In the genomic region with DNA sequence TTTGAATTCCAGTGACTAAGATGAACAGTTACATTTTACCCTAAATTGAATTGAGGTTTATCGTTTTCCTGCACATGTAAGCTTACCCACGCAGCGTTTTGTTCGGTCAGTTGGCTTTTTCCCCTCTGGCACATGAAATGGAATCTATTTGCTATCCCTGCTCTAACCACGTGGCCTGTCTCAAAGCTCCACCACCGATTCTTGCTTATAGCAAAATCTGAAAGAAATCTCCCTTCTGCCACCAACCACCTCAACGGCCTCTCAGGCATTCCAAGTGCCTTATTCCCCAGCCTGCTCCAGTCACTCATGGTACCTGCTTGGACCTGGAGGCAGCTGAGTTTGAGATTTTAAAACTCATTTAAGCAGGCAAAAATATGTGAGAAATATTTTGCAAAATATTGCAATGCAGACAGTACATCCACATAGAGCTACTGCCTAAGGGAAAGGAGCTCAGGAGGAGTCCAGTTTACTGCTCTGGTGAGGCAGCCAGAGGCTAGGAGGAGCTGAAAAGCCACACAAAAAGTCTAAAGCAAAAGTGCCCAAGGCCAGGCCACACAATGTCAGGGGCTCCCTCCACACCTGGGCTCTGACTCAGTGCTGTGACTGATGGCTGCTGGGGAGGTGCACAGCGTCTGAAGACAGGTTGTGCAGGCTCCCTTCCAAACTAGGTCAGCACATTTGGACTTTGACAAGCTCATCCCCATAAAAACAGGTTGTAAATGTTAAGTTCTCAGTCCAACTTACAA, we compare ENCODE assay signal across 1 cellular context.
TF ChIP-seq lines count a peak whose summit lies in the region.

No MANE protein-coding gene starts in this region.

TF ChIP-seq in HepG2, 621 proteins besides CTCF, POLR2A, EP300 and RAD21 (continued from another document and continues in another):
- TF ChIP-seq MAZ (IDR thresholded peaks at IDR 0.05; ENCODE audit: borderline replicate concordance, low read depth, low read length), result no peak
- TF ChIP-seq MAZ (CRISPR knock-in tag; IDR thresholded peaks at IDR 0.05; ENCODE audit: low read depth), result 0 out of 2 replicates have a peak, but pooled peaks have one; percentile 23
- no peak for TF ChIP-seq FLYWCH1 (CRISPR knock-in tag; IDR thresholded peaks at IDR 0.05)
- no peak for TF ChIP-seq ADNP (CRISPR knock-in tag; IDR thresholded peaks at IDR 0.05)
- TF ChIP-seq ZNF430 (CRISPR knock-in tag; IDR thresholded peaks at IDR 0.05), result no peak
- no peak for TF ChIP-seq ZNF563 (CRISPR knock-in tag; IDR thresholded peaks at IDR 0.05)
- no peak for TF ChIP-seq SIN3A (IDR thresholded peaks at IDR 0.05; ENCODE audit: borderline replicate concordance, low read depth, low read length)
- TF ChIP-seq ZMYM4 (CRISPR knock-in tag; IDR thresholded peaks at IDR 0.05), result no peak; the same call in none of the 2 replicates
- no peak for TF ChIP-seq ZNF841 (CRISPR knock-in tag; IDR thresholded peaks at IDR 0.05; ENCODE audit: borderline replicate concordance)
- TF ChIP-seq, protein P1, sequence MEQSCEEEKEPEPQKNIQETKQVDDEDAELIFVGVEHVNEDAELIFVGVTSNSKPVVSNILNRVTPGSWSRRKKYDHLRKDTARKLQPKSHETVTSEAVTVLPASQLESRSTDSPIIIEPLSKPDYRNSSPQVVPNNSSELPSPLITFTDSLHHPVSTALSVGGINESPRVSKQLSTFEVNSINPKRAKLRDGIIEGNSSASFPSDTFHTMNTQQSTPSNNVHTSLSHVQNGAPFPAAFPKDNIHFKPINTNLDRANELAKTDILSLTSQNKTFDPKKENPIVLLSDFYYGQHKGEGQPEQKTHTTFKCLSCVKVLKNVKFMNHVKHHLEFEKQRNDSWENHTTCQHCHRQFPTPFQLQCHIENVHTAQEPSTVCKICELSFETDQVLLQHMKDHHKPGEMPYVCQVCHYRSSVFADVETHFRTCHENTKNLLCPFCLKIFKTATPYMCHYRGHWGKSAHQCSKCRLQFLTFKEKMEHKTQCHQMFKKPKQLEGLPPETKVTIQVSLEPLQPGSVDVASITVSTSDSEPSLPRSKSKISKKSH (CRISPR knock-in tag; IDR thresholded peaks at IDR 0.05; ENCODE audit: borderline replicate concordance), result no peak
- TF ChIP-seq TOPORS (CRISPR knock-in tag; IDR thresholded peaks at IDR 0.05), result no peak
- no peak for TF ChIP-seq NR2C2 (CRISPR knock-in tag; IDR thresholded peaks at IDR 0.05; ENCODE audit: borderline replicate concordance)
- peak; percentile 61; the same call in 1 of the 2 replicates for TF ChIP-seq FOXO1 (CRISPR knock-in tag; IDR thresholded peaks at IDR 0.05)
- no peak for TF ChIP-seq SRSF1 (optimal IDR thresholded peaks at IDR 0.05; ENCODE audit: low read depth, low read length)
- TF ChIP-seq TBX3 (IDR thresholded peaks at IDR 0.05; ENCODE audit: borderline replicate concordance), result no peak
- TF ChIP-seq RARG (CRISPR knock-in tag; IDR thresholded peaks at IDR 0.05; ENCODE audit: low read depth), result no peak
- peak; percentile 57; the same call in 1 of the 2 replicates for TF ChIP-seq RXRA (CRISPR knock-in tag; IDR thresholded peaks at IDR 0.05)
- TF ChIP-seq, protein P2, sequence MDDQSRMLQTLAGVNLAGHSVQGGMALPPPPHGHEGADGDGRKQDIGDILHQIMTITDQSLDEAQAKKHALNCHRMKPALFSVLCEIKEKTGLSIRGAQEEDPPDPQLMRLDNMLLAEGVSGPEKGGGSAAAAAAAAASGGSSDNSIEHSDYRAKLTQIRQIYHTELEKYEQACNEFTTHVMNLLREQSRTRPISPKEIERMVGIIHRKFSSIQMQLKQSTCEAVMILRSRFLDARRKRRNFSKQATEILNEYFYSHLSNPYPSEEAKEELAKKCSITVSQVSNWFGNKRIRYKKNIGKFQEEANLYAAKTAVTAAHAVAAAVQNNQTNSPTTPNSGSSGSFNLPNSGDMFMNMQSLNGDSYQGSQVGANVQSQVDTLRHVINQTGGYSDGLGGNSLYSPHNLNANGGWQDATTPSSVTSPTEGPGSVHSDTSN (CRISPR knock-in tag; IDR thresholded peaks at IDR 0.05; ENCODE audit: borderline replicate concordance), result no peak
- TF ChIP-seq MTA1 (CRISPR knock-in tag; IDR thresholded peaks at IDR 0.05; ENCODE audit: borderline replicate concordance), result no peak; the same call in 1 of the 2 replicates
- no peak for TF ChIP-seq NFKB2 (CRISPR knock-in tag; IDR thresholded peaks at IDR 0.05; ENCODE audit: borderline replicate concordance)
- TF ChIP-seq NRL (CRISPR knock-in tag; IDR thresholded peaks at IDR 0.05; ENCODE audit: borderline replicate concordance), result no peak
- TF ChIP-seq ATM (IDR thresholded peaks at IDR 0.05; ENCODE audit: borderline replicate concordance), result no peak
- TF ChIP-seq, protein P3, sequence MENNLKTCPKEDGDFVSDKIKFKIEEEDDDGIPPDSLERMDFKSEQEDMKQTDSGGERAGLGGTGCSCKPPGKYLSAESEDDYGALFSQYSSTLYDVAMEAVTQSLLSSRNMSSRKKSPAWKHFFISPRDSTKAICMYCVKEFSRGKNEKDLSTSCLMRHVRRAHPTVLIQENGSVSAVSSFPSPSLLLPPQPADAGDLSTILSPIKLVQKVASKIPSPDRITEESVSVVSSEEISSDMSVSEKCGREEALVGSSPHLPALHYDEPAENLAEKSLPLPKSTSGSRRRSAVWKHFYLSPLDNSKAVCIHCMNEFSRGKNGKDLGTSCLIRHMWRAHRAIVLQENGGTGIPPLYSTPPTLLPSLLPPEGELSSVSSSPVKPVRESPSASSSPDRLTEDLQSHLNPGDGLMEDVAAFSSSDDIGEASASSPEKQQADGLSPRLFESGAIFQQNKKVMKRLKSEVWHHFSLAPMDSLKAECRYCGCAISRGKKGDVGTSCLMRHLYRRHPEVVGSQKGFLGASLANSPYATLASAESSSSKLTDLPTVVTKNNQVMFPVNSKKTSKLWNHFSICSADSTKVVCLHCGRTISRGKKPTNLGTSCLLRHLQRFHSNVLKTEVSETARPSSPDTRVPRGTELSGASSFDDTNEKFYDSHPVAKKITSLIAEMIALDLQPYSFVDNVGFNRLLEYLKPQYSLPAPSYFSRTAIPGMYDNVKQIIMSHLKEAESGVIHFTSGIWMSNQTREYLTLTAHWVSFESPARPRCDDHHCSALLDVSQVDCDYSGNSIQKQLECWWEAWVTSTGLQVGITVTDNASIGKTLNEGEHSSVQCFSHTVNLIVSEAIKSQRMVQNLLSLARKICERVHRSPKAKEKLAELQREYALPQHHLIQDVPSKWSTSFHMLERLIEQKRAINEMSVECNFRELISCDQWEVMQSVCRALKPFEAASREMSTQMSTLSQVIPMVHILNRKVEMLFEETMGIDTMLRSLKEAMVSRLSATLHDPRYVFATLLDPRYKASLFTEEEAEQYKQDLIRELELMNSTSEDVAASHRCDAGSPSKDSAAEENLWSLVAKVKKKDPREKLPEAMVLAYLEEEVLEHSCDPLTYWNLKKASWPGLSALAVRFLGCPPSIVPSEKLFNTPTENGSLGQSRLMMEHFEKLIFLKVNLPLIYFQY (CRISPR knock-in tag; IDR thresholded peaks at IDR 0.05; ENCODE audit: borderline replicate concordance), result no peak
- TF ChIP-seq ZNF75D (CRISPR knock-in tag; IDR thresholded peaks at IDR 0.05; ENCODE audit: borderline replicate concordance), result no peak
- TF ChIP-seq STAG1 (CRISPR knock-in tag; IDR thresholded peaks at IDR 0.05), result no peak
- TF ChIP-seq ZNF3 (CRISPR knock-in tag; IDR thresholded peaks at IDR 0.05), result no peak
- no peak for TF ChIP-seq FOXK2 (IDR thresholded peaks at IDR 0.05)
- no peak for TF ChIP-seq ZNF562 (CRISPR knock-in tag; IDR thresholded peaks at IDR 0.05; ENCODE audit: borderline replicate concordance)
- no peak for TF ChIP-seq CCDC6 (CRISPR knock-in tag; IDR thresholded peaks at IDR 0.05)
- TF ChIP-seq HNRNPUL1 (IDR thresholded peaks at IDR 0.05; ENCODE audit: low read depth, low read length), result no peak
- TF ChIP-seq, protein P4, sequence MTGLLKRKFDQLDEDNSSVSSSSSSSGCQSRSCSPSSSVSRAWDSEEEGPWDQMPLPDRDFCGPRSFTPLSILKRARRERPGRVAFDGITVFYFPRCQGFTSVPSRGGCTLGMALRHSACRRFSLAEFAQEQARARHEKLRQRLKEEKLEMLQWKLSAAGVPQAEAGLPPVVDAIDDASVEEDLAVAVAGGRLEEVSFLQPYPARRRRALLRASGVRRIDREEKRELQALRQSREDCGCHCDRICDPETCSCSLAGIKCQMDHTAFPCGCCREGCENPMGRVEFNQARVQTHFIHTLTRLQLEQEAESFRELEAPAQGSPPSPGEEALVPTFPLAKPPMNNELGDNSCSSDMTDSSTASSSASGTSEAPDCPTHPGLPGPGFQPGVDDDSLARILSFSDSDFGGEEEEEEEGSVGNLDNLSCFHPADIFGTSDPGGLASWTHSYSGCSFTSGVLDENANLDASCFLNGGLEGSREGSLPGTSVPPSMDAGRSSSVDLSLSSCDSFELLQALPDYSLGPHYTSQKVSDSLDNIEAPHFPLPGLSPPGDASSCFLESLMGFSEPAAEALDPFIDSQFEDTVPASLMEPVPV (CRISPR knock-in tag; IDR thresholded peaks at IDR 0.05), result no peak
- TF ChIP-seq POLR2AphosphoS2 (IDR thresholded peaks at IDR 0.05; ENCODE audit: low read depth, low read length), result no peak
- no peak for TF ChIP-seq KLF6 (CRISPR knock-in tag; IDR thresholded peaks at IDR 0.05)
- no peak for TF ChIP-seq ZNF577 (CRISPR knock-in tag; IDR thresholded peaks at IDR 0.05; ENCODE audit: borderline replicate concordance, low read depth)
- TF ChIP-seq ZNF557 (CRISPR knock-in tag; IDR thresholded peaks at IDR 0.05), result no peak
- peak; percentile 54; the same call in 1 of the 2 replicates for TF ChIP-seq ZSCAN9 (CRISPR knock-in tag; IDR thresholded peaks at IDR 0.05; ENCODE audit: borderline replicate concordance)
- no peak for TF ChIP-seq ZNF781 (CRISPR knock-in tag; IDR thresholded peaks at IDR 0.05; ENCODE audit: borderline replicate concordance, not compliant biosample characterization)
- no peak for TF ChIP-seq SIX1 (CRISPR knock-in tag; IDR thresholded peaks at IDR 0.05; ENCODE audit: borderline replicate concordance)
- TF ChIP-seq, protein P5, sequence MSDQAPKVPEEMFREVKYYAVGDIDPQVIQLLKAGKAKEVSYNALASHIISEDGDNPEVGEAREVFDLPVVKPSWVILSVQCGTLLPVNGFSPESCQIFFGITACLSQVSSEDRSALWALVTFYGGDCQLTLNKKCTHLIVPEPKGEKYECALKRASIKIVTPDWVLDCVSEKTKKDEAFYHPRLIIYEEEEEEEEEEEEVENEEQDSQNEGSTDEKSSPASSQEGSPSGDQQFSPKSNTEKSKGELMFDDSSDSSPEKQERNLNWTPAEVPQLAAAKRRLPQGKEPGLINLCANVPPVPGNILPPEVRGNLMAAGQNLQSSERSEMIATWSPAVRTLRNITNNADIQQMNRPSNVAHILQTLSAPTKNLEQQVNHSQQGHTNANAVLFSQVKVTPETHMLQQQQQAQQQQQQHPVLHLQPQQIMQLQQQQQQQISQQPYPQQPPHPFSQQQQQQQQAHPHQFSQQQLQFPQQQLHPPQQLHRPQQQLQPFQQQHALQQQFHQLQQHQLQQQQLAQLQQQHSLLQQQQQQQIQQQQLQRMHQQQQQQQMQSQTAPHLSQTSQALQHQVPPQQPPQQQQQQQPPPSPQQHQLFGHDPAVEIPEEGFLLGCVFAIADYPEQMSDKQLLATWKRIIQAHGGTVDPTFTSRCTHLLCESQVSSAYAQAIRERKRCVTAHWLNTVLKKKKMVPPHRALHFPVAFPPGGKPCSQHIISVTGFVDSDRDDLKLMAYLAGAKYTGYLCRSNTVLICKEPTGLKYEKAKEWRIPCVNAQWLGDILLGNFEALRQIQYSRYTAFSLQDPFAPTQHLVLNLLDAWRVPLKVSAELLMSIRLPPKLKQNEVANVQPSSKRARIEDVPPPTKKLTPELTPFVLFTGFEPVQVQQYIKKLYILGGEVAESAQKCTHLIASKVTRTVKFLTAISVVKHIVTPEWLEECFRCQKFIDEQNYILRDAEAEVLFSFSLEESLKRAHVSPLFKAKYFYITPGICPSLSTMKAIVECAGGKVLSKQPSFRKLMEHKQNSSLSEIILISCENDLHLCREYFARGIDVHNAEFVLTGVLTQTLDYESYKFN (CRISPR knock-in tag; conservative IDR thresholded peaks at IDR 0.05), result peak; percentile 78
- no peak for TF ChIP-seq ZNF496 (CRISPR knock-in tag; IDR thresholded peaks at IDR 0.05; ENCODE audit: insufficient replicate concordance)
- TF ChIP-seq SMAD3 (CRISPR knock-in tag; IDR thresholded peaks at IDR 0.05), result no peak
- no peak for TF ChIP-seq KLF13 (CRISPR knock-in tag; IDR thresholded peaks at IDR 0.05)
- TF ChIP-seq ZNF83 (CRISPR knock-in tag; IDR thresholded peaks at IDR 0.05; ENCODE audit: borderline replicate concordance), result no peak
- no peak for TF ChIP-seq GFI1 (CRISPR knock-in tag; IDR thresholded peaks at IDR 0.05; ENCODE audit: borderline replicate concordance)
- TF ChIP-seq, protein P6, sequence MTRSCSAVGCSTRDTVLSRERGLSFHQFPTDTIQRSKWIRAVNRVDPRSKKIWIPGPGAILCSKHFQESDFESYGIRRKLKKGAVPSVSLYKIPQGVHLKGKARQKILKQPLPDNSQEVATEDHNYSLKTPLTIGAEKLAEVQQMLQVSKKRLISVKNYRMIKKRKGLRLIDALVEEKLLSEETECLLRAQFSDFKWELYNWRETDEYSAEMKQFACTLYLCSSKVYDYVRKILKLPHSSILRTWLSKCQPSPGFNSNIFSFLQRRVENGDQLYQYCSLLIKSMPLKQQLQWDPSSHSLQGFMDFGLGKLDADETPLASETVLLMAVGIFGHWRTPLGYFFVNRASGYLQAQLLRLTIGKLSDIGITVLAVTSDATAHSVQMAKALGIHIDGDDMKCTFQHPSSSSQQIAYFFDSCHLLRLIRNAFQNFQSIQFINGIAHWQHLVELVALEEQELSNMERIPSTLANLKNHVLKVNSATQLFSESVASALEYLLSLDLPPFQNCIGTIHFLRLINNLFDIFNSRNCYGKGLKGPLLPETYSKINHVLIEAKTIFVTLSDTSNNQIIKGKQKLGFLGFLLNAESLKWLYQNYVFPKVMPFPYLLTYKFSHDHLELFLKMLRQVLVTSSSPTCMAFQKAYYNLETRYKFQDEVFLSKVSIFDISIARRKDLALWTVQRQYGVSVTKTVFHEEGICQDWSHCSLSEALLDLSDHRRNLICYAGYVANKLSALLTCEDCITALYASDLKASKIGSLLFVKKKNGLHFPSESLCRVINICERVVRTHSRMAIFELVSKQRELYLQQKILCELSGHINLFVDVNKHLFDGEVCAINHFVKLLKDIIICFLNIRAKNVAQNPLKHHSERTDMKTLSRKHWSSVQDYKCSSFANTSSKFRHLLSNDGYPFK (CRISPR knock-in tag; IDR thresholded peaks at IDR 0.05; ENCODE audit: borderline replicate concordance), result no peak; the same call in 1 of the 2 replicates
- no peak for TF ChIP-seq ZNF138 (CRISPR knock-in tag; IDR thresholded peaks at IDR 0.05; ENCODE audit: low read depth)
- no peak for TF ChIP-seq ZNF792 (CRISPR knock-in tag; IDR thresholded peaks at IDR 0.05)
- TF ChIP-seq SNAPC2 (CRISPR knock-in tag; IDR thresholded peaks at IDR 0.05), result no peak
